In genomic region chr5:14417232-14417730, GRCh38 we compare ENCODE assay signal across 11 cellular contexts.
DNase-seq lines count a peak whose midpoint lies in the region; ATAC-seq and TF ChIP-seq lines count a peak whose summit lies in the region.
"Had no signal": no experiment of that assay in that cellular context is flagged by ENCODE, and none has a peak within 500 bp of the region (broad histone marks: within the 10 kb centered on the region; RNA-seq: fewer than 3 reads in every experiment).

No MANE protein-coding gene starts in this region.

- no peak overlapping the region for H2BK120ac ChIP-seq in mesenchymal stem cell (ENCODE audit: low read depth, low read length)

- no peak overlapping the region for H2AFZ ChIP-seq in mesenchymal stem cell (ENCODE audit: low read depth, low read length)

- peaks cover 0 to 51% of the 10 kb centered on the region in 2 donors for H3K4me1 Mint-ChIP-seq in natural killer cell treated with Interleukin-12 subunit alpha and Interleukin-12 subunit beta and Interleukin-15 and Interleukin-18, amount 100 ng/mL, for 72 hours (ENCODE audit: low read depth in 2 of 2)
- no peaks in the 10 kb centered on the region for H3K4me1 Mint-ChIP-seq in natural killer cell

- H2BK15ac ChIP-seq in mesenchymal stem cell (ENCODE audit: low read depth, poor library complexity, severe bottlenecking), result no peak overlapping the region

- H2BK12ac ChIP-seq in mesenchymal stem cell (ENCODE audit: low read length in 2 of 2), result peak overlapping the region in 1 of 2 experiments; percentile 83

- no peak overlapping the region for H3K4ac ChIP-seq in mesenchymal stem cell (ENCODE audit: low read depth in 1 of 2, low read length in 2 of 2)

- TF ChIP-seq CTCF in natural killer cell (IDR thresholded peaks at IDR 0.05), result no peak
- TF ChIP-seq CTCF in breast epithelium (IDR thresholded peaks at IDR 0.05), result no peak
- TF ChIP-seq CTCF in lower leg skin (IDR thresholded peaks at IDR 0.05), result no peak

- H3K9me3 Mint-ChIP-seq in natural killer cell treated with Interleukin-12 subunit alpha and Interleukin-12 subunit beta and Interleukin-15 and Interleukin-18, amount 100 ng/mL, for 72 hours, result no peaks in the 10 kb centered on the region
- H3K9me3 Mint-ChIP-seq in natural killer cell, result no peaks in the 10 kb centered on the region
- H3K9me3 Mint-ChIP-seq in activated naive CD4-positive, alpha-beta T cell treated with anti-CD3 and anti-CD28 coated beads, Interleukin-2, amount 50 U/mL, for 72 hours, result no peaks in the 10 kb centered on the region

- no peak overlapping the region for H2AK5ac ChIP-seq in mesenchymal stem cell (ENCODE audit: low read length, severe bottlenecking)

- no peaks in the 10 kb centered on the region for H3K27me3 ChIP-seq in breast epithelium
- H3K27me3 ChIP-seq in mesenchymal stem cell (ENCODE audit: control insufficient read depth in 1 of 2, insufficient read depth in 1 of 2, low read length in 2 of 2), result no peaks in the 10 kb centered on the region

- no peaks in the 10 kb centered on the region for H3K36me3 Mint-ChIP-seq in natural killer cell treated with Interleukin-12 subunit alpha and Interleukin-12 subunit beta and Interleukin-15 and Interleukin-18, amount 100 ng/mL, for 72 hours
- H3K36me3 Mint-ChIP-seq in natural killer cell, result no peaks in the 10 kb centered on the region
- H3K36me3 Mint-ChIP-seq in activated naive CD4-positive, alpha-beta T cell treated with anti-CD3 and anti-CD28 coated beads, Interleukin-2, amount 50 U/mL, for 72 hours, result peaks cover 0 to 7% of the 10 kb centered on the region in 2 donors

- no peak overlapping the region for H2BK5ac ChIP-seq in mesenchymal stem cell (ENCODE audit: low read depth, low read length, poor library complexity, severe bottlenecking)

- intact Hi-C loops in natural killer cell (cut with micrococcal nuclease) (no loop called here), breast epithelium (cut with DNase I; ENCODE audit: low total_unique reads) (no loop called here), lower leg skin (cut with DNase I; ENCODE audit: low total_unique reads) (no loop called here)

- peak overlapping the region; percentile 19 for H4K8ac ChIP-seq in mesenchymal stem cell (ENCODE audit: low read length)

- H3K36me3 ChIP-seq in breast epithelium (no peaks in the 10 kb centered on the region), mesenchymal stem cell (ENCODE audit: control insufficient read depth in 1 of 2, insufficient read depth in 2 of 2, low read depth in 1 of 2, low read length in 2 of 2) (peaks cover 56 to 71% of the 10 kb centered on the region in 2 experiments)

- H3K9ac ChIP-seq in mesenchymal stem cell (ENCODE audit: low read length), result peak overlapping the region; percentile 81

- ATAC-seq in natural killer cell treated with Interleukin-12 subunit alpha and Interleukin-12 subunit beta and Interleukin-15 and Interleukin-18, amount 100 ng/mL, for 72 hours, result no peak
- ATAC-seq in natural killer cell, result no peak
- no peak for ATAC-seq in activated naive CD4-positive, alpha-beta T cell treated with anti-CD3 and anti-CD28 coated beads, Interleukin-2, amount 50 U/mL, for 72 hours
- ATAC-seq: left lobe of liver had no signal

- no peak for DNase-seq in natural killer cell treated with Interleukin-12 subunit alpha and Interleukin-12 subunit beta and Interleukin-15 and Interleukin-18, amount 100 ng/mL, for 72 hours (ENCODE audit: low spot score)
- DNase-seq in natural killer cell (no peak), breast epithelium (ENCODE audit: low spot score in 2 of 2) (no peak), mesenchymal stem cell (peak; percentile 77), lower leg skin (ENCODE audit: low spot score in 2 of 2) (no peak), medulla oblongata (ENCODE audit: extremely low spot score) (no peak)
- DNase-seq in activated naive CD4-positive, alpha-beta T cell treated with anti-CD3 and anti-CD28 coated beads, Interleukin-2, amount 50 U/mL, for 72 hours (ENCODE audit: low spot score in 2 of 2), result no peak
- no peak for DNase-seq in stimulated activated CD8-positive, alpha-beta memory T cell treated with anti-CD3 and anti-CD28 coated beads, Interleukin-4, amount 100 ng/mL, for 48 hours
- DNase-seq: COR-L47, NCI-H2029 treated with DMSO at 0.1 percent for 48 hours had no signal

- peak overlapping the region; percentile 48 for H3K4me3 Mint-ChIP-seq in natural killer cell treated with Interleukin-12 subunit alpha and Interleukin-12 subunit beta and Interleukin-15 and Interleukin-18, amount 100 ng/mL, for 72 hours
- no peak overlapping the region for H3K4me3 Mint-ChIP-seq in natural killer cell

- no peak overlapping the region for H3K14ac ChIP-seq in mesenchymal stem cell (ENCODE audit: low read length in 2 of 2)

- H3K4me3 ChIP-seq in breast epithelium, result no peak overlapping the region
- H3K4me3 ChIP-seq in mesenchymal stem cell (ENCODE audit: insufficient read depth in 1 of 2, low read depth in 1 of 2, low read length in 2 of 2), result no peak overlapping the region
- no peak overlapping the region for H3K4me3 ChIP-seq in lower leg skin (ENCODE audit: low read depth, poor library complexity, severe bottlenecking)

- H3K18ac ChIP-seq in mesenchymal stem cell (ENCODE audit: low read depth in 1 of 2, low read length in 2 of 2), result peak overlapping the region in 1 of 2 experiments; percentile 65

- peak overlapping the region in 1 of 2 donors; percentile 37 for H3K27ac Mint-ChIP-seq in natural killer cell treated with Interleukin-12 subunit alpha and Interleukin-12 subunit beta and Interleukin-15 and Interleukin-18, amount 100 ng/mL, for 72 hours
- no peak overlapping the region for H3K27ac Mint-ChIP-seq in natural killer cell
- H3K27ac Mint-ChIP-seq in activated naive CD4-positive, alpha-beta T cell treated with anti-CD3 and anti-CD28 coated beads, Interleukin-2, amount 50 U/mL, for 72 hours, result no peak overlapping the region

- no peak overlapping the region for H3K23ac ChIP-seq in mesenchymal stem cell (ENCODE audit: low read length in 2 of 2)

- H4K91ac ChIP-seq in mesenchymal stem cell (ENCODE audit: low read length), result no peak overlapping the region

- TF ChIP-seq POLR2A in breast epithelium (IDR thresholded peaks at IDR 0.05), result no peak
- no peak for TF ChIP-seq POLR2A in lower leg skin (IDR thresholded peaks at IDR 0.05)

- no peak overlapping the region for H3K4me2 ChIP-seq in mesenchymal stem cell (ENCODE audit: low read length, poor library complexity, severe bottlenecking)

- H3K9me3 ChIP-seq in breast epithelium, result no peaks in the 10 kb centered on the region
- H3K9me3 ChIP-seq in mesenchymal stem cell (ENCODE audit: control insufficient read depth, low read length), result no peaks in the 10 kb centered on the region

- no peaks in the 10 kb centered on the region for H3K27me3 Mint-ChIP-seq in natural killer cell treated with Interleukin-12 subunit alpha and Interleukin-12 subunit beta and Interleukin-15 and Interleukin-18, amount 100 ng/mL, for 72 hours
- no peaks in the 10 kb centered on the region for H3K27me3 Mint-ChIP-seq in natural killer cell (ENCODE audit: low read depth in 2 of 2)

- 25% methylated on average over 3 of the region's 5 CpGs for WGBS in mesenchymal stem cell
- WGBS in lower leg skin, 2 donors, result 64 to 82% methylated on average over 5 of the region's 5 CpGs

- H3K4me1 ChIP-seq in breast epithelium, result no peaks in the 10 kb centered on the region
- H3K4me1 ChIP-seq in mesenchymal stem cell (ENCODE audit: control insufficient read depth, insufficient read depth, low read depth, low read length), result peaks cover 48% of the 10 kb centered on the region

- peak overlapping the region; percentile 11 to 82 for H3K27ac ChIP-seq in breast epithelium
- H3K27ac ChIP-seq in mesenchymal stem cell (ENCODE audit: low read length, poor library complexity, severe bottlenecking), result peak overlapping the region; percentile 94

- H3K79me1 ChIP-seq in mesenchymal stem cell (replicated peaks; ENCODE audit: low read length, poor library complexity, severe bottlenecking), result peaks cover 9% of the 10 kb centered on the region
